In genomic region chr2:164839914-164840457, GRCh38 we compare ENCODE assay signal across 8 cellular contexts. TPM values are rescaled to one million over a fixed set of nuclear protein-coding genes. Genes with fewer than 3 reads are reported as not detected.
DNase-seq lines count a peak whose midpoint lies in the region; ATAC-seq, FAIRE-seq and TF ChIP-seq lines count a peak whose summit lies in the region.

No MANE protein-coding gene starts in this region.

- peak overlapping the region; percentile 98 for H3K27ac ChIP-seq in tibial artery

- no peaks in the 10 kb centered on the region for H3K9me3 ChIP-seq in tibial artery

- ATAC-seq in activated CD8-positive, alpha-beta memory T cell treated with anti-CD3 and anti-CD28 coated beads, Interleukin-2, amount 10 ng/mL, durations not matched to agents 7 days and 5 days = no peak
- no peak for ATAC-seq in activated naive CD8-positive, alpha-beta T cell treated with anti-CD3 and anti-CD28 coated beads, Interleukin-2, amount 50 U/mL, for 24 hours

- DNase-seq in activated CD8-positive, alpha-beta memory T cell treated with anti-CD3 and anti-CD28 coated beads, Interleukin-2, amount 10 ng/mL, durations not matched to agents 7 days and 5 days = no peak
- no peak for DNase-seq in activated CD8-positive, alpha-beta memory T cell treated with anti-CD3 and anti-CD28 coated beads, Interleukin-2, amount 50 U/mL, for 4 hours
- DNase-seq in activated naive CD8-positive, alpha-beta T cell treated with anti-CD3 and anti-CD28 coated beads, Interleukin-2, amount 50 U/mL, for 24 hours = no peak
- DNase-seq in kidney tubule cell (ENCODE audit: low spot score) (peak; percentile 78), tibial artery (peak in 1 of 2 donors; percentile 43), posterior vena cava (ENCODE audit: low spot score) (no peak), SW480 (ENCODE audit: low spot score) (no peak), frontal cortex (ENCODE audit: low spot score in 2 of 2) (no peak)

- H3K4me3 ChIP-seq in tibial artery = peak overlapping the region; percentile 89 to 96

- H3K27me3 ChIP-seq in tibial artery = no peaks in the 10 kb centered on the region

- peaks cover 48% of the 10 kb centered on the region for H3K27me3 Mint-ChIP-seq in activated CD8-positive, alpha-beta memory T cell treated with anti-CD3 and anti-CD28 coated beads, Interleukin-2, amount 10 ng/mL, durations not matched to agents 7 days and 5 days
- H3K27me3 Mint-ChIP-seq in activated naive CD8-positive, alpha-beta T cell treated with anti-CD3 and anti-CD28 coated beads, Interleukin-2, amount 50 U/mL, for 24 hours = peaks cover 27% of the 10 kb centered on the region

- H3K27ac Mint-ChIP-seq in activated CD8-positive, alpha-beta memory T cell treated with anti-CD3 and anti-CD28 coated beads, Interleukin-2, amount 10 ng/mL, durations not matched to agents 7 days and 5 days = no peak overlapping the region
- no peak overlapping the region for H3K27ac Mint-ChIP-seq in activated naive CD8-positive, alpha-beta T cell treated with anti-CD3 and anti-CD28 coated beads, Interleukin-2, amount 50 U/mL, for 24 hours

- H3K36me3 Mint-ChIP-seq in activated CD8-positive, alpha-beta memory T cell treated with anti-CD3 and anti-CD28 coated beads, Interleukin-2, amount 10 ng/mL, durations not matched to agents 7 days and 5 days = no peaks in the 10 kb centered on the region
- no peaks in the 10 kb centered on the region for H3K36me3 Mint-ChIP-seq in activated naive CD8-positive, alpha-beta T cell treated with anti-CD3 and anti-CD28 coated beads, Interleukin-2, amount 50 U/mL, for 24 hours (ENCODE audit: low read depth)

- H3K4me1 Mint-ChIP-seq in activated CD8-positive, alpha-beta memory T cell treated with anti-CD3 and anti-CD28 coated beads, Interleukin-2, amount 10 ng/mL, durations not matched to agents 7 days and 5 days = peaks cover 8% of the 10 kb centered on the region
- H3K4me1 Mint-ChIP-seq in activated naive CD8-positive, alpha-beta T cell treated with anti-CD3 and anti-CD28 coated beads, Interleukin-2, amount 50 U/mL, for 24 hours = peaks cover 14% of the 10 kb centered on the region

- no peaks in the 10 kb centered on the region for H3K36me3 ChIP-seq in tibial artery

- no peak for FAIRE-seq in frontal cortex (lab: Jason Lieb, UNC)

- peaks cover 0 to 53% (median 13%) of the 10 kb centered on the region in 4 donors for H3K4me1 ChIP-seq in tibial artery

- TF ChIP-seq CTCF in tibial artery (IDR thresholded peaks at IDR 0.05) = no peak

- CTCF ChIA-PET in activated CD8-positive, alpha-beta memory T cell treated with anti-CD3 and anti-CD28 coated beads, Interleukin-2, amount 10 ng/mL, durations not matched to agents 7 days and 5 days (lab: Charles Lee) = no interaction called here

- H3K4me3 Mint-ChIP-seq in activated CD8-positive, alpha-beta memory T cell treated with anti-CD3 and anti-CD28 coated beads, Interleukin-2, amount 10 ng/mL, durations not matched to agents 7 days and 5 days = peak overlapping the region; percentile 43
- peak overlapping the region; percentile 78 for H3K4me3 Mint-ChIP-seq in activated naive CD8-positive, alpha-beta T cell treated with anti-CD3 and anti-CD28 coated beads, Interleukin-2, amount 50 U/mL, for 24 hours

- intact Hi-C loops in tibial artery (cut with DNase I; ENCODE audit: low total_unique reads) (loop anchor here (5.0 to 10.0 kb wide), 2 partner anchors 55 to 103 kb away; no protein-coding TSS in a partner anchor), posterior vena cava (cut with DNase I) (loop anchor here (5.0 to 10.0 kb wide), 3 partner anchors 55 to 1495 kb away; no protein-coding TSS in a partner anchor)

- H3K9me3 Mint-ChIP-seq in activated CD8-positive, alpha-beta memory T cell treated with anti-CD3 and anti-CD28 coated beads, Interleukin-2, amount 10 ng/mL, durations not matched to agents 7 days and 5 days (ENCODE audit: low read depth) = no peaks in the 10 kb centered on the region
- no peaks in the 10 kb centered on the region for H3K9me3 Mint-ChIP-seq in activated naive CD8-positive, alpha-beta T cell treated with anti-CD3 and anti-CD28 coated beads, Interleukin-2, amount 50 U/mL, for 24 hours

RNA-seq across cellular contexts. Expression of gene COBLL1, which starts 1.6 kb away (rescaled TPM):
- total RNA-seq in activated CD8-positive, alpha-beta memory T cell treated with anti-CD3 and anti-CD28 coated beads, Interleukin-2, amount 10 ng/mL, durations not matched to agents 7 days and 5 days = not detected
- total RNA-seq in posterior vena cava (10 to 100 TPM; 76.9 to 92.6 TPM), frontal cortex (3.3 TPM)

Comparison
In these comparisons a context has a peak if more than half of its experiments do, and no peak if none do; other contexts are left out.
1. RNA of gene COBLL1, which starts 1.6 kb away (total RNA-seq): 76.9 to 92.6 TPM in posterior vena cava; 3.3 TPM in frontal cortex (single experiment) and not detected in activated CD8-positive, alpha-beta memory T cell treated with anti-CD3 and anti-CD28 coated beads, Interleukin-2, amount 10 ng/mL, durations not matched to agents 7 days and 5 days; every median in the first group is over 10 times any median in the second.